ENCODE assay signal across 8 cellular contexts in the genomic region with DNA sequence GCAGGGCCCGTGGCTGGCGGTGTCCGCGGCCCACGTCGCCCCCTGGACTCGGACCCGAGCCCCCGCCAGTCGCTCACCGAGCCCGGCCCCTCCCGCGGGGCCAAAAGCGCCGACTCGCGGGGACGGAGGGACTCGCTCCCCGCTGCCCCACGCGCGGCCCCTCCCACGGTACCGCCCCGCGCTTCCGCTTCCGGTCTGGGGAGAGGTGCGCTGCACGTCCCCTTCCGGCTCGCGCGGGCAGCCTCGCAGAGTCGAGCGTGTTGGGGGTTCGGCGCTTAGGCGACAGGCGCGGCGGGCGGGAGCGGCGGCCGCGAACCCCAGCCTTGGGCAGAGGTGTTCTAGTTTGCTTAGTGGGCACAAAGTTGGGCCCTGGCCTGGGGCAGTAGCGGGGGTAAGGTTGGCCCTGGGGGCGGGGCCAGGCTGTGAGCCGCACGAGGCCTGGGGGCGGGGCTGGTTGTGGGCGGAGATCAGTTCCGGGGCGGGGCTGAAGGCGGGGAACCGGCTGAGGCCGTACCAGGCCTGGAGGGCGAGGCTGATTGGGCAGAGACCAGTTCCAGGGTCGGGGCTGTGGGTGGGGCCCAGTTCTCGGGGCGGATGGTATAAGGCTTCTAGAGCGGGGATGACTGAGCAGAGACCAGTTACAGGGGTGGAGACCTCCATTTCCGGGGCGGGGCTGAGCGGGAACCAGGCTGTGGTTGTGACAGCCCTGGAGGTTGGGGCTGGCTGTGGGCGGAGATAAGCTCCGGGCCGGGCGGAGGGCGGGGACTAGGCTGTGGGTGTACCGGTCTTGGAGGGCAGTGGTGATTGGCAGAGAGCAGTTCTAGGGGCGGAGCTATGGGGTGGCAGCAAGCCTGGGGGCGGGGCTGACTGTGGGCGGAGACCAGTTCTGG. TPM values are rescaled to one million over a fixed set of nuclear protein-coding genes. Genes with fewer than 3 reads are reported as not detected.
DNase-seq lines count a peak whose midpoint lies in the region; ATAC-seq and TF ChIP-seq lines count a peak whose summit lies in the region.

TSS of gene MBD3L1 (plus strand) at position 246 of the 890 bp plus-strand sequence. CDS start 10,302 bp downstream, outside the sequence.
TSS of gene ZNF558 (minus strand) at position 173 of the 890 bp plus-strand sequence. CDS start 9,645 bp downstream, outside the sequence.

- H3K27ac ChIP-seq in liver (ENCODE audit: low read depth in 1 of 2, low read length in 2 of 2): peak within 1 kb of the TSS; percentile 84 to 97

- TF ChIP-seq POLR2A in GM19099 (IDR thresholded peaks at IDR 0.05; ENCODE audit: extremely low read depth, insufficient read length, low read depth): peak; percentile 78

- peak; percentile 98 for DNase-seq in AG10803 (ENCODE audit: low read depth)
- peak; percentile 93 to 95 for DNase-seq in NCI-H526 (lab: John Stamatoyannopoulos, UW)
- peak; percentile 99 for DNase-seq in activated CD4-positive, alpha-beta T cell treated with anti-CD3 and anti-CD28 coated beads, Interleukin-2, amount 50 U/mL, for 4 hours
- DNase-seq in dermis blood vessel endothelial cell: peak; percentile 55
- peak; percentile 100 for DNase-seq in stimulated activated CD4-positive, alpha-beta T cell treated with anti-CD3 and anti-CD28 coated beads, Interleukin-4, amount 100 ng/mL, for 24 hours

- TF ChIP-seq CTCF in AG10803 (conservative IDR thresholded peaks at IDR 0.05; ENCODE audit: low read length) (0 out of 2 replicates have a peak, but pooled peaks have one; percentile 1), liver (IDR thresholded peaks at IDR 0.05; ENCODE audit: low read depth, low read length, missing input control) (peak; percentile 14)

- peaks cover 0 to 4% (median under 1%) of the 10 kb centered on the region in 4 donors for H3K9me3 ChIP-seq in liver (ENCODE audit: control insufficient read depth in 4 of 4, low read length in 3 of 4)

- H3K27me3 ChIP-seq in liver (ENCODE audit: control insufficient read depth in 4 of 4, insufficient read depth in 4 of 4, low read length in 3 of 4): no peaks in the 10 kb centered on the region

- peak; percentile 86 for ATAC-seq in HG03442 (IDR thresholded peaks at IDR 0.05; ENCODE audit: unreplicated experiment)

- peak within 1 kb of the TSS; percentile 55 to 71 for H3K9ac ChIP-seq in liver (ENCODE audit: low read depth in 1 of 2, low read length in 2 of 2)

- H3K4me1 ChIP-seq in liver (ENCODE audit: control insufficient read depth in 4 of 4, insufficient read depth in 4 of 4, low read length in 3 of 4): peaks cover 0 to 6% (median 3%) of the 10 kb centered on the region in 4 donors

- H3K4me3 ChIP-seq in AG10803 (ENCODE audit: low read length): peak within 1 kb of the TSS; percentile 83
- H3K4me3 ChIP-seq in liver (ENCODE audit: low read depth in 1 of 3, low read length in 3 of 3): peak within 1 kb of the TSS; percentile 90 to 97 (median 94)

- WGBS in liver: 1% methylated on average over 78 of the region's 78 CpGs

- H3K36me3 ChIP-seq in liver (ENCODE audit: control insufficient read depth in 4 of 4, insufficient read depth in 3 of 4, low read depth in 1 of 4, low read length in 3 of 4): peaks cover 0 to 25% (median 10%) of the 10 kb centered on the region in 4 donors

- no peak for TF ChIP-seq RAD21 in liver (IDR thresholded peaks at IDR 0.05)

TF ChIP-seq in liver, 16 proteins besides CTCF, POLR2A, EP300 and RAD21:
- TF ChIP-seq RXRA (IDR thresholded peaks at IDR 0.05) (peak in 1 of 2 donors; percentile 23), HNF4A (conservative IDR thresholded peaks at IDR 0.05) (no peak), TAF1 (conservative IDR thresholded peaks at IDR 0.05) (no peak), FOXA2 (IDR thresholded peaks at IDR 0.05) (no peak), JUND (IDR thresholded peaks at IDR 0.05) (peak in 1 of 2 donors; percentile 29), HNF4G (IDR thresholded peaks at IDR 0.05) (no peak), FOXA1 (IDR thresholded peaks at IDR 0.05) (no peak), NR2F2 (IDR thresholded peaks at IDR 0.05) (peak; percentile 86), SP1 (IDR thresholded peaks at IDR 0.05) (peak; percentile 89), GABPA (IDR thresholded peaks at IDR 0.05 in 1 of 2, conservative IDR thresholded peaks at IDR 0.05 in 1 of 2) (peak; percentile 71 to 91), YY1 (IDR thresholded peaks at IDR 0.05) (peak; percentile 43), EGR1 (IDR thresholded peaks at IDR 0.05; ENCODE audit: low read depth in 2 of 2) (peak in 1 of 2 donors; percentile 7), ZBTB33 (IDR thresholded peaks at IDR 0.05) (no peak)
- TF ChIP-seq, protein P1, sequence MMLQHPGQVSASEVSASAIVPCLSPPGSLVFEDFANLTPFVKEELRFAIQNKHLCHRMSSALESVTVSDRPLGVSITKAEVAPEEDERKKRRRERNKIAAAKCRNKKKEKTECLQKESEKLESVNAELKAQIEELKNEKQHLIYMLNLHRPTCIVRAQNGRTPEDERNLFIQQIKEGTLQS (IDR thresholded peaks at IDR 0.05): no peak
- TF ChIP-seq, protein P2, sequence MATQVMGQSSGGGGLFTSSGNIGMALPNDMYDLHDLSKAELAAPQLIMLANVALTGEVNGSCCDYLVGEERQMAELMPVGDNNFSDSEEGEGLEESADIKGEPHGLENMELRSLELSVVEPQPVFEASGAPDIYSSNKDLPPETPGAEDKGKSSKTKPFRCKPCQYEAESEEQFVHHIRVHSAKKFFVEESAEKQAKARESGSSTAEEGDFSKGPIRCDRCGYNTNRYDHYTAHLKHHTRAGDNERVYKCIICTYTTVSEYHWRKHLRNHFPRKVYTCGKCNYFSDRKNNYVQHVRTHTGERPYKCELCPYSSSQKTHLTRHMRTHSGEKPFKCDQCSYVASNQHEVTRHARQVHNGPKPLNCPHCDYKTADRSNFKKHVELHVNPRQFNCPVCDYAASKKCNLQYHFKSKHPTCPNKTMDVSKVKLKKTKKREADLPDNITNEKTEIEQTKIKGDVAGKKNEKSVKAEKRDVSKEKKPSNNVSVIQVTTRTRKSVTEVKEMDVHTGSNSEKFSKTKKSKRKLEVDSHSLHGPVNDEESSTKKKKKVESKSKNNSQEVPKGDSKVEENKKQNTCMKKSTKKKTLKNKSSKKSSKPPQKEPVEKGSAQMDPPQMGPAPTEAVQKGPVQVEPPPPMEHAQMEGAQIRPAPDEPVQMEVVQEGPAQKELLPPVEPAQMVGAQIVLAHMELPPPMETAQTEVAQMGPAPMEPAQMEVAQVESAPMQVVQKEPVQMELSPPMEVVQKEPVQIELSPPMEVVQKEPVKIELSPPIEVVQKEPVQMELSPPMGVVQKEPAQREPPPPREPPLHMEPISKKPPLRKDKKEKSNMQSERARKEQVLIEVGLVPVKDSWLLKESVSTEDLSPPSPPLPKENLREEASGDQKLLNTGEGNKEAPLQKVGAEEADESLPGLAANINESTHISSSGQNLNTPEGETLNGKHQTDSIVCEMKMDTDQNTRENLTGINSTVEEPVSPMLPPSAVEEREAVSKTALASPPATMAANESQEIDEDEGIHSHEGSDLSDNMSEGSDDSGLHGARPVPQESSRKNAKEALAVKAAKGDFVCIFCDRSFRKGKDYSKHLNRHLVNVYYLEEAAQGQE (IDR thresholded peaks at IDR 0.05): no peak
- TF ChIP-seq, protein P3, sequence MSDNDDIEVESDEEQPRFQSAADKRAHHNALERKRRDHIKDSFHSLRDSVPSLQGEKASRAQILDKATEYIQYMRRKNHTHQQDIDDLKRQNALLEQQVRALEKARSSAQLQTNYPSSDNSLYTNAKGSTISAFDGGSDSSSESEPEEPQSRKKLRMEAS (IDR thresholded peaks at IDR 0.05): peak; percentile 26
TF ChIP-seq in liver: peak in this region for 8.

RNA-seq across cellular contexts. Expression of gene MBD3L1, which starts in this region (rescaled TPM):
- total RNA-seq in dermis blood vessel endothelial cell: not detected in 2 replicates
- not detected for total RNA-seq in liver
- polyA plus RNA-seq in liver: not detected

RNA-seq across cellular contexts. Expression of gene ZNF558, which starts in this region (rescaled TPM):
- total RNA-seq in dermis blood vessel endothelial cell (1.8 and 5.1 TPM in 2 replicates), liver (10 to 100 TPM in 1 of 2 donors, 1 to 10 TPM in 1; 8.0 to 21.2 TPM)
- polyA plus RNA-seq in liver: 1 to 10 TPM; 4.9 to 6.0 TPM

Comparison
In these comparisons a context has a peak if more than half of its experiments do, and no peak if none do; other contexts are left out.
1. Peak in every context shown above with its lines: DNase-seq, ATAC-seq, H3K4me3 ChIP-seq and H3K27ac ChIP-seq.